In genomic region chr12:40745386-40745785, GRCh38 we compare ENCODE assay signal across 21 cellular contexts. TPM values are rescaled to one million over a fixed set of nuclear protein-coding genes. Genes with fewer than 3 reads are reported as not detected.
DNase-seq lines count a peak whose midpoint lies in the region; ATAC-seq and TF ChIP-seq lines count a peak whose summit lies in the region.
"Had no signal": no experiment of that assay in that cellular context is flagged by ENCODE, and none has a peak within 500 bp of the region (broad histone marks: within the 10 kb centered on the region; RNA-seq: fewer than 3 reads in every experiment).

No MANE protein-coding gene starts in this region.

- H3K9me3 Mint-ChIP-seq in endodermal cell, result peaks cover 15% of the 10 kb centered on the region
- H3K9me3 Mint-ChIP-seq in activated T-helper 1 cell treated with anti-CD3 and anti-CD28 coated beads, Interleukin-12 subunit alpha, Interleukin-12 subunit beta, Interleukin-2, Interleukin-4 antibody, amounts not matched to agents 30 ng/mL and 10 ng/mL and 1 ng/mL, durations not matched to agents 14 hours and 24 hours and 36 hours, result no peaks in the 10 kb centered on the region

- DNase-seq in GM06990 (ENCODE audit: extremely low read depth, insufficient read length) (no peak), endodermal cell (no peak), body of pancreas (no peak), HEK293T (ENCODE audit: extremely low spot score) (no peak)
- DNase-seq in activated T-helper 1 cell treated with anti-CD3 and anti-CD28 coated beads, Interleukin-12 subunit alpha, Interleukin-12 subunit beta, Interleukin-2, Interleukin-4 antibody, amounts not matched to agents 30 ng/mL and 10 ng/mL and 1 ng/mL, durations not matched to agents 14 hours and 24 hours and 36 hours (ENCODE audit: low spot score), result no peak
- no peak for DNase-seq in stimulated activated CD4-positive, alpha-beta T cell treated with anti-CD3 and anti-CD28 coated beads, Interleukin-4, amount 100 ng/mL, for 1 hour
- DNase-seq: activated naive CD8-positive, alpha-beta T cell treated with anti-CD3 and anti-CD28 coated beads, Interleukin-2, amount 10 ng/mL, durations not matched to agents 7 days and 5 days; activated T-cell treated with anti-CD3 and anti-CD28 coated beads, Interleukin-2, amount 50 U/mL, for 48 hours; brain microvascular endothelial cell; CD4-positive, alpha-beta memory T cell; HFFc6; NCI-H226; SHP77 treated with DMSO at 0.1 percent for 48 hours; stimulated activated CD4-positive, alpha-beta T cell treated with anti-CD3 and anti-CD28 coated beads, Interleukin-1b, Interleukin-23, amount 100 ng/mL, for 48 hours; stimulated activated naive CD8-positive, alpha-beta T cell treated with anti-CD3 and anti-CD28 coated beads, Interleukin-15, amount 100 ng/mL, for 72 hours; trophoblast cell had no signal

- H3K79me2 ChIP-seq in OCI-LY1 (ENCODE audit: insufficient read depth, low read length), result no peaks in the 10 kb centered on the region

- H3K27me3 ChIP-seq in GM06990 (replicated peaks; ENCODE audit: control insufficient read depth, insufficient read depth, low read length) (no peaks in the 10 kb centered on the region), OCI-LY1 (ENCODE audit: insufficient read depth, low read length) (no peaks in the 10 kb centered on the region), endodermal cell (ENCODE audit: control insufficient read depth, insufficient read depth, low read length, poor library complexity, severe bottlenecking) (no peaks in the 10 kb centered on the region), body of pancreas (no peaks in the 10 kb centered on the region)
- H3K27me3 ChIP-seq: brain microvascular endothelial cell had no signal

- no peak overlapping the region for H3K4me2 ChIP-seq in OCI-LY1 (ENCODE audit: low read length)

- H3K4me3 Mint-ChIP-seq in endodermal cell, result no peak overlapping the region
- no peak overlapping the region for H3K4me3 Mint-ChIP-seq in activated T-helper 1 cell treated with anti-CD3 and anti-CD28 coated beads, Interleukin-12 subunit alpha, Interleukin-12 subunit beta, Interleukin-2, Interleukin-4 antibody, amounts not matched to agents 30 ng/mL and 10 ng/mL and 1 ng/mL, durations not matched to agents 14 hours and 24 hours and 36 hours
- H3K4me3 Mint-ChIP-seq: activated naive CD8-positive, alpha-beta T cell treated with anti-CD3 and anti-CD28 coated beads, Interleukin-2, amount 10 ng/mL, durations not matched to agents 7 days and 5 days; CD4-positive, alpha-beta memory T cell; HFFc6; stimulated activated naive CD8-positive, alpha-beta T cell treated with anti-CD3 and anti-CD28 coated beads, Interleukin-15, amount 100 ng/mL, for 72 hours had no signal

- CTCF ChIA-PET in HEK293T (lab: Yijun Ruan, JAX), result no interaction called here

- no peaks in the 10 kb centered on the region for H3K27me3 Mint-ChIP-seq in endodermal cell (ENCODE audit: insufficient read depth)
- H3K27me3 Mint-ChIP-seq in activated T-helper 1 cell treated with anti-CD3 and anti-CD28 coated beads, Interleukin-12 subunit alpha, Interleukin-12 subunit beta, Interleukin-2, Interleukin-4 antibody, amounts not matched to agents 30 ng/mL and 10 ng/mL and 1 ng/mL, durations not matched to agents 14 hours and 24 hours and 36 hours (ENCODE audit: insufficient read depth), result no peaks in the 10 kb centered on the region
- H3K27me3 Mint-ChIP-seq: activated naive CD8-positive, alpha-beta T cell treated with anti-CD3 and anti-CD28 coated beads, Interleukin-2, amount 10 ng/mL, durations not matched to agents 7 days and 5 days; CD4-positive, alpha-beta memory T cell; stimulated activated naive CD8-positive, alpha-beta T cell treated with anti-CD3 and anti-CD28 coated beads, Interleukin-15, amount 100 ng/mL, for 72 hours had no signal

- H3K9me2 ChIP-seq in OCI-LY1 (ENCODE audit: low read depth, low read length), result no peaks in the 10 kb centered on the region

- H3K4me1 ChIP-seq in OCI-LY1 (ENCODE audit: insufficient read depth, low read length, severe bottlenecking), result no peaks in the 10 kb centered on the region
- peaks cover 27% of the 10 kb centered on the region for H3K4me1 ChIP-seq in endodermal cell (ENCODE audit: control insufficient read depth, insufficient read depth, low read length)
- no peaks in the 10 kb centered on the region for H3K4me1 ChIP-seq in body of pancreas

- no peaks in the 10 kb centered on the region for H4K20me1 ChIP-seq in OCI-LY1 (ENCODE audit: insufficient read depth, low read length)

- TF ChIP-seq CTCF in 22Rv1 (IDR thresholded peaks at IDR 0.05), result peak; percentile 69
- TF ChIP-seq CTCF in GM06990 (IDR thresholded peaks at IDR 0.05; ENCODE audit: insufficient read depth, low read length, poor library complexity, severe bottlenecking), result peak; percentile 3
- peak; percentile 19; the same call in 1 of the 2 replicates for TF ChIP-seq CTCF in OCI-LY1 (IDR thresholded peaks at IDR 0.05; ENCODE audit: low read length)
- peak; percentile 74 for TF ChIP-seq CTCF in endodermal cell (conservative IDR thresholded peaks at IDR 0.05)
- no peak for TF ChIP-seq CTCF in body of pancreas (IDR thresholded peaks at IDR 0.05)

- H3K27ac ChIP-seq in 22Rv1 (no peak overlapping the region), OCI-LY1 (ENCODE audit: low read depth, low read length, poor library complexity, severe bottlenecking) (no peak overlapping the region), endodermal cell (ENCODE audit: low read depth, low read length) (no peak overlapping the region), body of pancreas (no peak overlapping the region)
- H3K27ac ChIP-seq: brain microvascular endothelial cell had no signal

- peaks cover 53% of the 10 kb centered on the region for H3K4me1 Mint-ChIP-seq in endodermal cell
- H3K4me1 Mint-ChIP-seq in activated T-helper 1 cell treated with anti-CD3 and anti-CD28 coated beads, Interleukin-12 subunit alpha, Interleukin-12 subunit beta, Interleukin-2, Interleukin-4 antibody, amounts not matched to agents 30 ng/mL and 10 ng/mL and 1 ng/mL, durations not matched to agents 14 hours and 24 hours and 36 hours (ENCODE audit: low read depth), result no peaks in the 10 kb centered on the region
- H3K4me1 Mint-ChIP-seq: activated naive CD8-positive, alpha-beta T cell treated with anti-CD3 and anti-CD28 coated beads, Interleukin-2, amount 10 ng/mL, durations not matched to agents 7 days and 5 days; CD4-positive, alpha-beta memory T cell; stimulated activated naive CD8-positive, alpha-beta T cell treated with anti-CD3 and anti-CD28 coated beads, Interleukin-15, amount 100 ng/mL, for 72 hours had no signal

- POLR2A ChIA-PET in HEK293T (lab: Yijun Ruan, JAX), result no interaction called here

- no peak overlapping the region for H2AFZ ChIP-seq in OCI-LY1 (ENCODE audit: low read length)

- H3K36me3 ChIP-seq in GM06990 (ENCODE audit: control insufficient read depth, insufficient read depth, low read length), result no peaks in the 10 kb centered on the region
- H3K36me3 ChIP-seq in OCI-LY1 (ENCODE audit: insufficient read depth, low read length), result no peaks in the 10 kb centered on the region
- H3K36me3 ChIP-seq in endodermal cell (ENCODE audit: control insufficient read depth, insufficient read depth, low read length), result no peaks in the 10 kb centered on the region
- no peaks in the 10 kb centered on the region for H3K36me3 ChIP-seq in body of pancreas (replicated peaks in 1 of 2; ENCODE audit: insufficient read depth in 1 of 2, low read depth in 2 of 2)
- H3K36me3 ChIP-seq: brain microvascular endothelial cell had no signal

- peak overlapping the region; percentile 60 for H3K27ac Mint-ChIP-seq in endodermal cell
- no peak overlapping the region for H3K27ac Mint-ChIP-seq in activated T-helper 1 cell treated with anti-CD3 and anti-CD28 coated beads, Interleukin-12 subunit alpha, Interleukin-12 subunit beta, Interleukin-2, Interleukin-4 antibody, amounts not matched to agents 30 ng/mL and 10 ng/mL and 1 ng/mL, durations not matched to agents 14 hours and 24 hours and 36 hours
- H3K27ac Mint-ChIP-seq: activated naive CD8-positive, alpha-beta T cell treated with anti-CD3 and anti-CD28 coated beads, Interleukin-2, amount 10 ng/mL, durations not matched to agents 7 days and 5 days; CD4-positive, alpha-beta memory T cell; HFFc6; stimulated activated naive CD8-positive, alpha-beta T cell treated with anti-CD3 and anti-CD28 coated beads, Interleukin-15, amount 100 ng/mL, for 72 hours had no signal

- TF ChIP-seq POLR2A in body of pancreas (IDR thresholded peaks at IDR 0.05), result no peak

- no peaks in the 10 kb centered on the region for H3F3A ChIP-seq in OCI-LY1 (ENCODE audit: insufficient read depth, low read length)

- H3K9ac ChIP-seq in OCI-LY1 (ENCODE audit: low read length), result no peak overlapping the region
- no peak overlapping the region for H3K9ac ChIP-seq in endodermal cell (ENCODE audit: extremely low read depth, low read length, poor library complexity, severe bottlenecking)

- no peak overlapping the region for H3K4me3 ChIP-seq in GM06990 (replicated peaks; ENCODE audit: low read depth, low read length)
- no peak overlapping the region for H3K4me3 ChIP-seq in OCI-LY1 (ENCODE audit: low read depth, low read length, poor library complexity, severe bottlenecking)
- H3K4me3 ChIP-seq in endodermal cell (ENCODE audit: low read length), result peak overlapping the region; percentile 38
- no peak overlapping the region for H3K4me3 ChIP-seq in body of pancreas

- intact Hi-C loops in activated T-helper 1 cell treated with anti-CD3 and anti-CD28 coated beads, Interleukin-12 subunit alpha, Interleukin-12 subunit beta, Interleukin-2, Interleukin-4 antibody, amounts not matched to agents 30 ng/mL and 10 ng/mL and 1 ng/mL, durations not matched to agents 14 hours and 24 hours and 36 hours (cut with micrococcal nuclease), result no loop called here
- intact Hi-C loops in body of pancreas (cut with DNase I), result no loop called here

- H3K36me3 Mint-ChIP-seq in endodermal cell (ENCODE audit: low read depth), result no peaks in the 10 kb centered on the region
- H3K36me3 Mint-ChIP-seq in activated T-helper 1 cell treated with anti-CD3 and anti-CD28 coated beads, Interleukin-12 subunit alpha, Interleukin-12 subunit beta, Interleukin-2, Interleukin-4 antibody, amounts not matched to agents 30 ng/mL and 10 ng/mL and 1 ng/mL, durations not matched to agents 14 hours and 24 hours and 36 hours (ENCODE audit: low read depth), result no peaks in the 10 kb centered on the region
- H3K36me3 Mint-ChIP-seq: activated naive CD8-positive, alpha-beta T cell treated with anti-CD3 and anti-CD28 coated beads, Interleukin-2, amount 10 ng/mL, durations not matched to agents 7 days and 5 days; CD4-positive, alpha-beta memory T cell had no signal

- ATAC-seq in body of pancreas, result no peak
- ATAC-seq: activated CD4-positive, CD25-positive, alpha-beta regulatory T cell treated with anti-CD3 and anti-CD28 coated beads, Interleukin-2, amount 50 U/mL, for 24 hours; esophagus mucosa; stimulated activated naive CD8-positive, alpha-beta T cell treated with anti-CD3 and anti-CD28 coated beads, Interleukin-15, amount 100 ng/mL, for 72 hours had no signal

- no peaks in the 10 kb centered on the region for H3K9me3 ChIP-seq in OCI-LY1 (ENCODE audit: low read length)
- peaks cover 18% of the 10 kb centered on the region for H3K9me3 ChIP-seq in endodermal cell (ENCODE audit: control insufficient read depth, low read length)
- no peaks in the 10 kb centered on the region for H3K9me3 ChIP-seq in body of pancreas

RNA-seq across cellular contexts. Expression of gene CNTN1, which starts 53.1 kb away (rescaled TPM):
- 1 to 10 TPM; 8.4 to 8.6 TPM for total RNA-seq in endodermal cell
- polyA plus RNA-seq in endodermal cell (2013, experiment 1 of 2), result 2.6 TPM
- 2.6 TPM for polyA plus RNA-seq in endodermal cell (2013, experiment 2 of 2)
- not detected in 2 replicates for total RNA-seq in activated T-helper 1 cell treated with anti-CD3 and anti-CD28 coated beads, Interleukin-12 subunit alpha, Interleukin-12 subunit beta, Interleukin-2, Interleukin-4 antibody, amounts not matched to agents 30 ng/mL and 10 ng/mL and 1 ng/mL, durations not matched to agents 14 hours and 24 hours and 36 hours
- 1 to 10 TPM; 1.3 to 3.1 TPM for total RNA-seq in body of pancreas
- total RNA-seq: activated naive CD8-positive, alpha-beta T cell treated with anti-CD3 and anti-CD28 coated beads, Interleukin-2, amount 10 ng/mL, durations not matched to agents 7 days and 5 days; CD4-positive, alpha-beta memory T cell; dermis microvascular lymphatic vessel endothelial cell; HFFc6 had no signal
- polyA plus RNA-seq: CD4-positive, alpha-beta memory T cell had no signal

Comparison
In these comparisons a context has a peak if more than half of its experiments do, and no peak if none do; other contexts are left out.
1. CTCF ChIP-seq: peak in 22Rv1 (single experiment), GM06990 (single experiment), OCI-LY1 (single experiment) and endodermal cell (single experiment); none in body of pancreas (0 of 7).